8 cellular contexts compared by ENCODE assay signal in the genomic region with DNA sequence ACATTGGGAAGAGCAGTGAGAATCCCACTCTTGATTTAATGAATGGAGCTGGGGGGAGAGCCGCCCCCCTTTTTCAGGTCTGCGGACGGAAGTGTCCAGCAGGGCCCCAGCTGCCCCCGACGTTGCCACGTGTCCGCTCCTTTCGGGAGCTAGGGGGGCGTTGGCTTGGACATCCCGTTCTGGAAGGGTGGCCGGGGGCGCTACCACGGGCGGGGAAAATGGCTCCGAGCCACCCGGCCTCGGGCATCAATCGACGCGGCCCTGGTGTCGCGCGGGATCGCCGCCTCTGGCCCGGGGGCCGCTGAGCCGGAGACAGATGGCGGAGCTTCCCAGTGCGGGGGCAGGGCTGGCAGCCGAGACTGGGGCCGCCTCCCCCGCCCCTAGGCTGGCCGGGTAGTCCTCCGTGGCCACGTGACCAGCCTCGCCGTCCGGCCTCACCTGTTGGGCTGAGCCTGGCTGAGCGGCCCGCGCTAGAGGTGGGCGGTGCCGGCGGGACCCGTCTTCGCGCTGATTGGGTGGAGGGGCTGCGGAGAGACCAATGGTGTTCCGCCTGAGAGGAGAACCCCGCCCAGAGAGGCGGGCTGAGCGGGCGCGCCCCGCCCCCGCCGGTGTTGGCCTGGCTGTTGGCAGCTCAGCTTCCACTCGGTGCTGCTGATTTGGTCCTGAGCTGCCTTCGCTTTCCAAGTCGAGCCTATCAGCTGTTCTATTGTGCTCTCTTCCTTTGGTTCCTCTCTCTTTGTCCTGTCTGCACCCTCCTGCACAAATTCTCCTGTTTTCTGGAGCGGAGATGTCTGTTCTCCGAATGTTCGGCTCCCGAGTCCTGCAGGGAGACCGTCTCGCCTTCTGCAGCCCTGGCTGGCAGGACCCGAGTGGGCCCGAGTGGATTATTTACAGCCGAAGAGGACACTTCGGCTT. TPM values are rescaled to one million over a fixed set of nuclear protein-coding genes. Genes with fewer than 3 reads are reported as not detected.
DNase-seq lines count a peak whose midpoint lies in the region; ATAC-seq, FAIRE-seq and TF ChIP-seq lines count a peak whose summit lies in the region.

No MANE protein-coding gene starts in this region.

- H3K4me1 ChIP-seq in HEK293 (ENCODE audit: control insufficient read depth, insufficient read depth, low read length) (peaks cover 27% of the 10 kb centered on the region), H1 (replicated peaks in 1 of 4; ENCODE audit: control insufficient read depth in 3 of 4, insufficient read depth in 4 of 4, low read length in 3 of 4) (peaks cover 11 to 40% (median 19%) of the 10 kb centered on the region in 4 experiments)

- no peak for TF ChIP-seq EP300 in H1 (IDR thresholded peaks at IDR 0.05; ENCODE audit: borderline replicate concordance in 1 of 2, low read depth in 2 of 2, low read length in 2 of 2)

- peak; percentile 80 for TF ChIP-seq CTCF in HEK293 (tag by site-specific recombination; IDR thresholded peaks at IDR 0.05)
- 0 out of 4 replicates have a peak, but pooled peaks of 1 of the 3 experiments have one; percentile 4 for TF ChIP-seq CTCF in H1 (IDR thresholded peaks at IDR 0.05; ENCODE audit: control extremely low read depth in 1 of 3, insufficient read depth in 1 of 3, low read depth in 1 of 3, low read length in 3 of 3)

- H2BK20ac ChIP-seq in H1 (ENCODE audit: low read length): no peak overlapping the region

- DNase-seq in C1 segment of cervical spinal cord (lab: John Stamatoyannopoulos, UW) (peak in 13 of 14 donors; percentile 15 to 96 (median 72)), NCI-H226 (peak; percentile 82), H1 (ENCODE audit: low read depth in 1 of 2, low spot score in 2 of 2) (peak; percentile 97 to 99), medulla oblongata (ENCODE audit: extremely low spot score) (peak; percentile 86)
- DNase-seq in activated CD8-positive, alpha-beta memory T cell treated with anti-CD3 and anti-CD28 coated beads, Interleukin-2, amount 50 U/mL, for 1 hour (ENCODE audit: extremely low read depth): peak; percentile 63
- peak; percentile 90 to 93 for DNase-seq in stimulated activated CD4-positive, alpha-beta T cell treated with anti-CD3 and anti-CD28 coated beads, Interleukin-4, amount 100 ng/mL, for 4 hours

- peak overlapping the region; percentile 53 for H3K4me3 ChIP-seq in HEK293 (ENCODE audit: low read depth, low read length)
- H3K4me3 ChIP-seq in H1 (ENCODE audit: extremely low read depth in 1 of 4, insufficient read depth in 2 of 4, low read depth in 3 of 4, low read length in 4 of 4): peak overlapping the region; percentile 55 to 81 (median 70)

- peak overlapping the region; percentile 95 to 99 for H3K4me2 ChIP-seq in H1 (ENCODE audit: insufficient read depth in 1 of 2, low read depth in 2 of 2, low read length in 2 of 2)

- no peak overlapping the region for H2BK15ac ChIP-seq in H1 (ENCODE audit: low read length)

- H2BK12ac ChIP-seq in H1 (ENCODE audit: low read depth, low read length): peak overlapping the region; percentile 62; the same call in 1 of the 2 replicates

- peaks cover 2 to 3% of the 10 kb centered on the region in 2 experiments; a peak in 2 of 3 replicates for H3K36me3 ChIP-seq in HEK293 (ENCODE audit: control insufficient read depth in 2 of 2, insufficient read depth in 1 of 2, low read length in 2 of 2)
- H3K36me3 ChIP-seq in H1 (ENCODE audit: control insufficient read depth in 2 of 4, insufficient read depth in 4 of 4, low read length in 3 of 4): no peaks in the 10 kb centered on the region; a peak in 1 of 8 replicates

- peak overlapping the region; percentile 5 for H4K5ac ChIP-seq in H1 (ENCODE audit: insufficient read length, low read depth, low read length)

- TF ChIP-seq RAD21 in H1 (IDR thresholded peaks at IDR 0.05 in 1 of 2, conservative IDR thresholded peaks at IDR 0.05 in 1 of 2; ENCODE audit: low read depth in 2 of 2, low read length in 2 of 2): peak; percentile 1 to 12; a peak in 2 of 4 replicates

- H3K56ac ChIP-seq in H1 (replicated peaks; ENCODE audit: insufficient read length, low read depth, low read length): no peak overlapping the region

- no peak overlapping the region for H3K23ac ChIP-seq in H1 (ENCODE audit: insufficient read length)

- 2% methylated on average over 39 of the region's 71 CpGs; no CpG with 5 or more reads in 1 of the 2 experiments for WGBS in H1 (ENCODE audit: extremely low coverage in 1 of 2, insufficient coverage in 1 of 2, insufficient read length in 1 of 2, insufficient replicate concordance in 2 of 2, low coverage in 1 of 2, low lambda C conversion rate in 2 of 2, missing lambda C conversion rate in 1 of 2), 2 experiments

- peak overlapping the region; percentile 91 for H3K27ac ChIP-seq in HEK293 (ENCODE audit: extremely low read depth, low read depth, low read length)
- peak overlapping the region; percentile 78; the same call in 1 of the 2 replicates for H3K27ac ChIP-seq in H1 (ENCODE audit: low read depth, low read length)

- CTCF ChIA-PET in HEK293 (lab: Yijun Ruan, JAX): interaction anchor here (0.6 to 0.8 kb wide), 4 partner anchors 12 to 618 kb away, joined by 3 read pairs; no protein-coding TSS in a partner anchor
- CTCF ChIA-PET in H1 (lab: Charles Lee; ENCODE audit: partially characterized antibody): interaction anchor here (1.0 kb wide), 2 partner anchors 12 to 32 kb away, joined by 3 to 5 read pairs; no protein-coding TSS in a partner anchor

- H4K20me1 ChIP-seq in H1 (replicated peaks in 1 of 2; ENCODE audit: control insufficient read depth in 1 of 2, insufficient read depth in 2 of 2, low read length in 2 of 2): peaks cover 2 to 6% of the 10 kb centered on the region in 2 experiments

- H3K9me3 ChIP-seq in HEK293 (ENCODE audit: control insufficient read depth, insufficient read depth, low read depth, low read length): no peaks in the 10 kb centered on the region
- H3K9me3 ChIP-seq in H1 (ENCODE audit: insufficient read depth in 2 of 2, low read depth in 1 of 2, low read length in 1 of 2): no peaks in the 10 kb centered on the region

- H3K14ac ChIP-seq in H1 (ENCODE audit: insufficient read length): no peak overlapping the region

- peak overlapping the region; percentile 95 for H4K8ac ChIP-seq in H1 (ENCODE audit: extremely low read depth, insufficient read depth, low read length)

- H3K27me3 ChIP-seq in H1 (replicated peaks in 1 of 4; ENCODE audit: control insufficient read depth in 3 of 4, extremely low read depth in 1 of 4, insufficient read depth in 3 of 4, low read length in 3 of 4): peaks cover 0 to 11% (median 8%) of the 10 kb centered on the region in 4 experiments; a peak in 6 of 7 replicates

- peak in 1 of 2 experiments; percentile 86; a peak in 2 of 3 replicates for TF ChIP-seq POLR2A in H1 (IDR thresholded peaks at IDR 0.05; ENCODE audit: control extremely low read depth in 1 of 2, low read depth in 2 of 2, low read length in 2 of 2)

- peaks cover 17% of the 10 kb centered on the region for H3K23me2 ChIP-seq in H1 (ENCODE audit: low read depth, low read length)

- ATAC-seq in GM19452 (IDR thresholded peaks at IDR 0.05; ENCODE audit: unreplicated experiment): no peak

- no peak overlapping the region; the same call in 1 of the 2 replicates for H2AFZ ChIP-seq in H1 (ENCODE audit: low read length)

- H3K79me1 ChIP-seq in H1 (ENCODE audit: low read depth, low read length): peaks cover 2% of the 10 kb centered on the region; the same call in 1 of the 2 replicates

- peak overlapping the region; percentile 88 for H4K91ac ChIP-seq in H1 (replicated peaks; ENCODE audit: insufficient read length, low read length)

- peak overlapping the region; percentile 53; the same call in 1 of the 2 replicates for H2BK5ac ChIP-seq in H1 (ENCODE audit: low read depth, low read length)

- POLR2A ChIA-PET in HEK293 (lab: Yijun Ruan, JAX): interaction anchor here (0.6 to 2.1 kb wide), 8 partner anchors 8 to 1291 kb away, joined by 3 to 42 read pairs (median 4); a partner anchor contains a TSS
- POLR2A ChIA-PET in H1 (lab: Charles Lee; ENCODE audit: partially characterized antibody): interaction anchor here (0.5 to 2.4 kb wide), 11 partner anchors 8 to 1072 kb away, joined by 3 to 22 read pairs (median 3); a partner anchor contains a TSS

- no peak overlapping the region for H2BK120ac ChIP-seq in H1 (replicated peaks; ENCODE audit: low read depth, low read length)

- peak overlapping the region; percentile 43 to 61 (median 54); a peak in 6 of 7 replicates for H3K9ac ChIP-seq in H1 (replicated peaks in 1 of 4; ENCODE audit: extremely low read depth in 1 of 4, low read depth in 3 of 4, low read length in 3 of 4)

- H3K18ac ChIP-seq in H1 (ENCODE audit: extremely low read depth, low read length): peak overlapping the region; percentile 66; the same call in 1 of the 2 replicates

- H3K4ac ChIP-seq in H1 (replicated peaks; ENCODE audit: insufficient read length, low read depth, low read length): no peak overlapping the region

- peak; percentile 72 for FAIRE-seq in H1 (lab: Jason Lieb, UNC)

- no peak overlapping the region for H2AK5ac ChIP-seq in H1 (ENCODE audit: low read depth, low read length)

- H3K79me2 ChIP-seq in H1 (ENCODE audit: control insufficient read depth in 1 of 2, insufficient read depth in 2 of 2, low read length in 2 of 2): peaks cover 0 to 75% of the 10 kb centered on the region in 2 experiments; a peak in 2 of 4 replicates

RNA-seq across cellular contexts. Expression of a gene that starts 8.3 kb away (rescaled TPM):
- 14.0 and 14.4 TPM in 2 replicates for total RNA-seq in H1 (2021; fragmentation: NEBNext Ultra II Directional; extraction: Animal tissue kit (Norgen Biotek cat#: 25700))
- 4.7 and 6.1 TPM in 2 replicates for polyA plus RNA-seq in H1 (2011; rRNA removed)
- polyA plus RNA-seq in H1 (2011; cell fraction: cytosol; rRNA removed): 5.6 TPM
- 7.2 TPM for polyA plus RNA-seq in H1 (2011; cell fraction: nucleus; rRNA removed)
- 6.1 to 7.0 TPM (median 6.9 TPM) in 4 replicates for polyA plus RNA-seq in H1 (2012, experiment 1 of 2)
- 2.1 TPM for polyA plus RNA-seq in H1 (2012, experiment 2 of 2)
- 6.1 TPM for polyA plus RNA-seq in H1 (2013, experiment 1 of 2)
- polyA plus RNA-seq in H1 (2013, experiment 2 of 2): 6.8 TPM
- polyA minus RNA-seq in H1 (2011; rRNA and poly(A)+ RNA removed): 11.3 and 12.4 TPM in 2 replicates
- polyA minus RNA-seq in H1 (2011; cell fraction: cytosol; rRNA and poly(A)+ RNA removed): 14.5 TPM
- polyA minus RNA-seq in H1 (2011; cell fraction: nucleus; rRNA and poly(A)+ RNA removed): 23.0 TPM
